In the genomic region with DNA sequence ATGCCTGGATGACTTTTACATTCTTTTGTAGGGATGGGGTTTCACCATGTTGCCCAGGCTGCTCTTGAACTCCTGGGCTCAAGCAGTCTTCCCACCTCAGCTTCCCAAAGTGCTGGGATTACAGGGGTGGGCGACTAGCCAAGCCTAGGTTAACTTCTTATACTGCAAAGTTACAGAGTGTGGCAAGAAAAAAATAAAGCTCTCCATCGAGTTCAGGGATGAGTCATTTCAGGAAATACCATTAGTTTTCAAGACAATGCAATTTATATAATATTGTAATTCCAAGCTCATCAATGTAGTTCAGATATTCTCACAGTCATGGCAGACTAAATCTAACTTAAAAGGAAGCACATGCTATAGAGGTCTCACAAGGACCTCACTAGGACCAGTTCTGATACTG, we compare ENCODE assay signal across 13 cellular contexts. TPM values are rescaled to one million over a fixed set of nuclear protein-coding genes. Genes with fewer than 3 reads are reported as not detected.
"Had no signal": no experiment of that assay in that cellular context is flagged by ENCODE, and none has a peak within 500 bp of the region (broad histone marks: within the 10 kb centered on the region; RNA-seq: fewer than 3 reads in every experiment).

No MANE protein-coding gene starts in this region.

- H3K9me3 ChIP-seq: esophagus muscularis mucosa, pancreas, sigmoid colon had no signal

- H3K36me3 ChIP-seq: esophagus muscularis mucosa, heart left ventricle, pancreas, sigmoid colon had no signal

- H3K27ac ChIP-seq: dorsolateral prefrontal cortex, esophagus muscularis mucosa, heart left ventricle, pancreas, sigmoid colon had no signal

- ATAC-seq: activated CD8-positive, alpha-beta T cell treated with anti-CD3 and anti-CD28 coated beads, Interleukin-2, amount 10 ng/mL, durations not matched to agents 7 days and 5 days; heart left ventricle; left lobe of liver; pancreas; stimulated activated effector memory CD8-positive, alpha-beta T cell treated with anti-CD3 and anti-CD28 coated beads, Interleukin-12 subunit alpha, Interleukin-12 subunit beta, amount 100 ng/mL, for 72 hours had no signal

- DNase-seq: activated B cell treated with CpG ODN at 0.5 μM for 24 hours; activated CD4-positive, alpha-beta T cell treated with anti-CD3 and anti-CD28 coated beads, Interleukin-2, amount 10 ng/mL, durations not matched to agents 24 days and 14 days; activated CD8-positive, alpha-beta T cell treated with anti-CD3 and anti-CD28 coated beads, Interleukin-2, amount 10 ng/mL, durations not matched to agents 7 days and 5 days; activated naive CD8-positive, alpha-beta T cell treated with anti-CD3 and anti-CD28 coated beads for 36 hours; dorsolateral prefrontal cortex; heart left ventricle; pancreas; sigmoid colon; stimulated activated CD4-positive, alpha-beta T cell treated with anti-CD3 and anti-CD28 coated beads, Interleukin-12 subunit alpha, Interleukin-12 subunit beta, amount 100 ng/mL, for 4 hours had no signal

- H3K27me3 ChIP-seq: heart left ventricle, pancreas, sigmoid colon had no signal

- H3K4me1 ChIP-seq: esophagus muscularis mucosa, heart left ventricle, pancreas, sigmoid colon had no signal

- H3K4me3 ChIP-seq: dorsolateral prefrontal cortex, esophagus muscularis mucosa, heart left ventricle, pancreas, sigmoid colon had no signal

RNA-seq across cellular contexts. Expression of a gene that starts 11.5 kb away (rescaled TPM):
- total RNA-seq: activated B cell treated with CpG ODN at 0.5 μM for 24 hours; activated CD8-positive, alpha-beta T cell treated with anti-CD3 and anti-CD28 coated beads, Interleukin-2, amount 10 ng/mL, durations not matched to agents 7 days and 5 days; activated naive CD8-positive, alpha-beta T cell treated with anti-CD3 and anti-CD28 coated beads for 36 hours; frontal cortex had no signal
